In the genomic region with DNA sequence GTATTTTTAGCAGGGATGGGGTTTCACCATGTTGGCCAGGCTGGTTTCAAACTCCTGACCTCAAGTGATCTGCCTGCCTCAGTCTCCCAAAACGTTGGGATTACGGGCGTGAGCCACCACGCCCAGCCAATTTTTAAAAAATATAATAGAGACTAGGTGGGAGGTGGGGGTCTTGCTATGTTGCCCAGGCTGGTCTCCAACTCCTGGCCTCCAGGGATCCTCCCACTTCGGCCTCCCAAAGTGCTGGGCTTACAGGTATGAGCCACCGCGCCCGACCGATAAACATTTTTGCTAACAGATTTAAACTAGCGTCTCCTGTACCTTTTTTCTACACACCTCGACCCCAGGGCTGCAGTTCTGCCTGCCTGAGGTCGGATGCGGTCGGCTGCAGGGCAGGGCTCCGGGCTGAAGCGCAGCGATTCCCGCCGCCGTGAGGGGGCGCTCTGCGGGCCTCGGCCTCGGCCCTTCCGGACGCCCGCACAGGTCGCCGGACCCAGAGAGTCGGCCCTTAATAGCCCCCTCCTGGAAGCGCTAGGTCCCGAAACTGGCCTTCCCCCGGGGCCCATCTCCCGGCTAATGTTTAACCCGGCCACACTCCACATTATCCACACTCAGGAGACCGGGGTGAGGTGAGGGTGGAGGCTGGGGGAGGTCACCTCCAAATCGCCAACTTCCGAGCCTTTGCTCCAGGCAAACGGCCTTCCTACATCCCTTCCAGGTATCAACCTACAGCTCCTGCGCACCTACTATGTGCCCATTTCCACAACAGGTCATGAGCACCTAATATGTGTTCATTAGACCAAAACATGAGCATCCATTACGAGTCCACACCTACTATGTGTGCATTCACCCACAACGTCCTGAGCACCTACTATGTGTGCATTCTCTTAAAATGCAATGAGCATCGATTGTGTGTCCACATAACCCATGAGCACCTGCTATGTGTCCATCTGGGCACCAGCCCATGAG, we compare ENCODE assay signal across 8 cellular contexts. TPM values are rescaled to one million over a fixed set of nuclear protein-coding genes. Genes with fewer than 3 reads are reported as not detected.
DNase-seq lines count a peak whose midpoint lies in the region; ATAC-seq and TF ChIP-seq lines count a peak whose summit lies in the region.

No MANE protein-coding gene starts in this region.

- peak overlapping the region; percentile 28 for H3K27ac Mint-ChIP-seq in osteocyte (ENCODE audit: unreplicated experiment)

- H3K36me3 Mint-ChIP-seq in osteocyte (ENCODE audit: unreplicated experiment) = no peaks in the 10 kb centered on the region

- H3K27me3 Mint-ChIP-seq in osteocyte (ENCODE audit: unreplicated experiment) = no peaks in the 10 kb centered on the region

- ATAC-seq in GM18858 (IDR thresholded peaks at IDR 0.05; ENCODE audit: unreplicated experiment) = no peak

- H3K4me3 Mint-ChIP-seq in osteocyte (ENCODE audit: unreplicated experiment) = peak overlapping the region; percentile 79

- DNase-seq in AG09309 (ENCODE audit: low read depth) (no peak), GM19238 (ENCODE audit: insufficient read length, low spot score) (peak; percentile 85), OCI-M1 (lab: John Stamatoyannopoulos, UW) (peak; percentile 90), epidermal melanocyte (ENCODE audit: insufficient read length, low spot score) (peak; percentile 74), osteocyte (ENCODE audit: extremely low spot score, unreplicated experiment) (peak; percentile 84), putamen (ENCODE audit: low spot score) (no peak), cerebellar cortex (ENCODE audit: low spot score) (no peak)

- H3K9me3 Mint-ChIP-seq in osteocyte (ENCODE audit: unreplicated experiment) = no peaks in the 10 kb centered on the region

- H3K4me1 Mint-ChIP-seq in osteocyte (ENCODE audit: unreplicated experiment) = peaks cover 45% of the 10 kb centered on the region

- TF ChIP-seq CTCF in AG09309 (IDR thresholded peaks at IDR 0.05; ENCODE audit: control insufficient read depth, insufficient read depth, low read depth, low read length, missing control alignments) = peak; percentile 56
- TF ChIP-seq CTCF in osteocyte (IDR thresholded peaks at IDR 0.05) = peak; percentile 73

- H3K4me3 ChIP-seq in AG09309 (ENCODE audit: control insufficient read depth, low read depth, low read length) = no peak overlapping the region

RNA-seq across cellular contexts. Expression of gene GLIS2, which starts 2.0 kb away (rescaled TPM):
- 58.6 and 59.9 TPM in 2 replicates for total RNA-seq in osteocyte

RNA-seq across cellular contexts. Expression of gene PAM16, which starts 37.3 kb away (rescaled TPM):
- 21.0 and 23.7 TPM in 2 replicates for total RNA-seq in osteocyte

RNA-seq across cellular contexts. Expression of gene TFAP4, which starts 41.0 kb away (rescaled TPM):
- 8.0 and 10.8 TPM in 2 replicates for total RNA-seq in osteocyte

RNA-seq across cellular contexts. Expression of gene VASN, which starts 57.8 kb away (rescaled TPM):
- 62.7 and 63.1 TPM in 2 replicates for total RNA-seq in osteocyte

Comparison
In these comparisons a context has a peak if more than half of its experiments do, and no peak if none do; other contexts are left out.
1. DNase-seq: peak in GM19238 (single experiment), OCI-M1 (single experiment), epidermal melanocyte (single experiment) and osteocyte (single experiment); none in AG09309 (single experiment), putamen (single experiment) and cerebellar cortex (single experiment).